ENCODE assay signal across 1 cellular context in the genomic region with DNA sequence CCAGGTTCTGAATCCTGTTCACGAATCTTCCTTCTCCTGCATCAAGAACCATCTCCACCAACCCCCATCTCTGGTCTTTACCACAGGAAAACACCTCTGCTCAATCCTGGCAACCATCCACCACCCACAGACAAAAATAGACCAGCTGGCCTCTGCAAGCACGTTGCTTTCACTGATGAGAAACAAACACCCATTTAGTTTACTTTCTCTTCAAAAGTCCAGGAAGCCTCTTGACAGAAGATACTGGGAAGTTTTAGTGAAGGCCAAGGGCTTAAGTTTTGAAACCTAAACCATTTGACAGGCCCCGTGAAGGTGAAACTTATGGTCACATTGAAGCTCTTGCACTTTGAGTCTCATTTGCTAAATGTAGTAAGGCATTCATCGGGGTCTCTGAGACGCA.
TF ChIP-seq lines count a peak whose summit lies in the region.

No MANE protein-coding gene starts in this region.

TF ChIP-seq in WTC11, 78 proteins besides CTCF, POLR2A, EP300 and RAD21 (continued from another document):
- TF ChIP-seq, protein P1, sequence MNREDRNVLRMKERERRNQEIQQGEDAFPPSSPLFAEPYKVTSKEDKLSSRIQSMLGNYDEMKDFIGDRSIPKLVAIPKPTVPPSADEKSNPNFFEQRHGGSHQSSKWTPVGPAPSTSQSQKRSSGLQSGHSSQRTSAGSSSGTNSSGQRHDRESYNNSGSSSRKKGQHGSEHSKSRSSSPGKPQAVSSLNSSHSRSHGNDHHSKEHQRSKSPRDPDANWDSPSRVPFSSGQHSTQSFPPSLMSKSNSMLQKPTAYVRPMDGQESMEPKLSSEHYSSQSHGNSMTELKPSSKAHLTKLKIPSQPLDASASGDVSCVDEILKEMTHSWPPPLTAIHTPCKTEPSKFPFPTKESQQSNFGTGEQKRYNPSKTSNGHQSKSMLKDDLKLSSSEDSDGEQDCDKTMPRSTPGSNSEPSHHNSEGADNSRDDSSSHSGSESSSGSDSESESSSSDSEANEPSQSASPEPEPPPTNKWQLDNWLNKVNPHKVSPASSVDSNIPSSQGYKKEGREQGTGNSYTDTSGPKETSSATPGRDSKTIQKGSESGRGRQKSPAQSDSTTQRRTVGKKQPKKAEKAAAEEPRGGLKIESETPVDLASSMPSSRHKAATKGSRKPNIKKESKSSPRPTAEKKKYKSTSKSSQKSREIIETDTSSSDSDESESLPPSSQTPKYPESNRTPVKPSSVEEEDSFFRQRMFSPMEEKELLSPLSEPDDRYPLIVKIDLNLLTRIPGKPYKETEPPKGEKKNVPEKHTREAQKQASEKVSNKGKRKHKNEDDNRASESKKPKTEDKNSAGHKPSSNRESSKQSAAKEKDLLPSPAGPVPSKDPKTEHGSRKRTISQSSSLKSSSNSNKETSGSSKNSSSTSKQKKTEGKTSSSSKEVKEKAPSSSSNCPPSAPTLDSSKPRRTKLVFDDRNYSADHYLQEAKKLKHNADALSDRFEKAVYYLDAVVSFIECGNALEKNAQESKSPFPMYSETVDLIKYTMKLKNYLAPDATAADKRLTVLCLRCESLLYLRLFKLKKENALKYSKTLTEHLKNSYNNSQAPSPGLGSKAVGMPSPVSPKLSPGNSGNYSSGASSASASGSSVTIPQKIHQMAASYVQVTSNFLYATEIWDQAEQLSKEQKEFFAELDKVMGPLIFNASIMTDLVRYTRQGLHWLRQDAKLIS (CRISPR knock-in tag; IDR thresholded peaks at IDR 0.05; ENCODE audit: borderline replicate concordance): no peak
- TF ChIP-seq ZNF121 (CRISPR knock-in tag; IDR thresholded peaks at IDR 0.05) (no peak), RELA (CRISPR knock-in tag; IDR thresholded peaks at IDR 0.05; ENCODE audit: borderline replicate concordance) (no peak), NR1H2 (CRISPR knock-in tag; IDR thresholded peaks at IDR 0.05) (no peak), JAZF1 (CRISPR knock-in tag; IDR thresholded peaks at IDR 0.05) (no peak), GABPB1 (CRISPR knock-in tag; IDR thresholded peaks at IDR 0.05) (no peak), SP1 (CRISPR knock-in tag; conservative IDR thresholded peaks at IDR 0.05) (no peak)
- TF ChIP-seq, protein P2, sequence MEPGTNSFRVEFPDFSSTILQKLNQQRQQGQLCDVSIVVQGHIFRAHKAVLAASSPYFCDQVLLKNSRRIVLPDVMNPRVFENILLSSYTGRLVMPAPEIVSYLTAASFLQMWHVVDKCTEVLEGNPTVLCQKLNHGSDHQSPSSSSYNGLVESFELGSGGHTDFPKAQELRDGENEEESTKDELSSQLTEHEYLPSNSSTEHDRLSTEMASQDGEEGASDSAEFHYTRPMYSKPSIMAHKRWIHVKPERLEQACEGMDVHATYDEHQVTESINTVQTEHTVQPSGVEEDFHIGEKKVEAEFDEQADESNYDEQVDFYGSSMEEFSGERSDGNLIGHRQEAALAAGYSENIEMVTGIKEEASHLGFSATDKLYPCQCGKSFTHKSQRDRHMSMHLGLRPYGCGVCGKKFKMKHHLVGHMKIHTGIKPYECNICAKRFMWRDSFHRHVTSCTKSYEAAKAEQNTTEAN (CRISPR knock-in tag; IDR thresholded peaks at IDR 0.05): no peak
- TF ChIP-seq, protein P3, sequence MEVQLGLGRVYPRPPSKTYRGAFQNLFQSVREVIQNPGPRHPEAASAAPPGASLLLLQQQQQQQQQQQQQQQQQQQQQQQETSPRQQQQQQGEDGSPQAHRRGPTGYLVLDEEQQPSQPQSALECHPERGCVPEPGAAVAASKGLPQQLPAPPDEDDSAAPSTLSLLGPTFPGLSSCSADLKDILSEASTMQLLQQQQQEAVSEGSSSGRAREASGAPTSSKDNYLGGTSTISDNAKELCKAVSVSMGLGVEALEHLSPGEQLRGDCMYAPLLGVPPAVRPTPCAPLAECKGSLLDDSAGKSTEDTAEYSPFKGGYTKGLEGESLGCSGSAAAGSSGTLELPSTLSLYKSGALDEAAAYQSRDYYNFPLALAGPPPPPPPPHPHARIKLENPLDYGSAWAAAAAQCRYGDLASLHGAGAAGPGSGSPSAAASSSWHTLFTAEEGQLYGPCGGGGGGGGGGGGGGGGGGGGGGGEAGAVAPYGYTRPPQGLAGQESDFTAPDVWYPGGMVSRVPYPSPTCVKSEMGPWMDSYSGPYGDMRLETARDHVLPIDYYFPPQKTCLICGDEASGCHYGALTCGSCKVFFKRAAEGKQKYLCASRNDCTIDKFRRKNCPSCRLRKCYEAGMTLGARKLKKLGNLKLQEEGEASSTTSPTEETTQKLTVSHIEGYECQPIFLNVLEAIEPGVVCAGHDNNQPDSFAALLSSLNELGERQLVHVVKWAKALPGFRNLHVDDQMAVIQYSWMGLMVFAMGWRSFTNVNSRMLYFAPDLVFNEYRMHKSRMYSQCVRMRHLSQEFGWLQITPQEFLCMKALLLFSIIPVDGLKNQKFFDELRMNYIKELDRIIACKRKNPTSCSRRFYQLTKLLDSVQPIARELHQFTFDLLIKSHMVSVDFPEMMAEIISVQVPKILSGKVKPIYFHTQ (CRISPR knock-in tag; IDR thresholded peaks at IDR 0.05): no peak
- TF ChIP-seq, protein P4, sequence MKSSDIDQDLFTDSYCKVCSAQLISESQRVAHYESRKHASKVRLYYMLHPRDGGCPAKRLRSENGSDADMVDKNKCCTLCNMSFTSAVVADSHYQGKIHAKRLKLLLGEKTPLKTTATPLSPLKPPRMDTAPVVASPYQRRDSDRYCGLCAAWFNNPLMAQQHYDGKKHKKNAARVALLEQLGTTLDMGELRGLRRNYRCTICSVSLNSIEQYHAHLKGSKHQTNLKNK (CRISPR knock-in tag; IDR thresholded peaks at IDR 0.05): no peak
